Comparison of ENCODE assay signal across 8 cellular contexts in genomic region chr17:7884581-7885356, GRCh38. TPM values are rescaled to one million over a fixed set of nuclear protein-coding genes. Genes with fewer than 3 reads are reported as not detected.
DNase-seq lines count a peak whose midpoint lies in the region; ATAC-seq and TF ChIP-seq lines count a peak whose summit lies in the region.

No MANE protein-coding gene starts in this region.

- no peak for TF ChIP-seq CTCF in WI38 (IDR thresholded peaks at IDR 0.05; ENCODE audit: low read depth, low read length)
- no peak for TF ChIP-seq CTCF in colonic mucosa (IDR thresholded peaks at IDR 0.05)
- TF ChIP-seq CTCF in upper lobe of left lung (IDR thresholded peaks at IDR 0.05), result no peak

- H3K27ac ChIP-seq in colonic mucosa (peak overlapping the region; percentile 99), upper lobe of left lung (peak overlapping the region; percentile 89 to 96 (median 92))

- ATAC-seq in naive B cell (ENCODE audit: low read depth in 2 of 2) (peak in 1 of 2 donors; percentile 6), upper lobe of left lung (ENCODE audit: low FRiP score in 2 of 2) (no peak), GM18867 (IDR thresholded peaks at IDR 0.05; ENCODE audit: unreplicated experiment) (no peak)

- H3K9me3 Mint-ChIP-seq in naive B cell, result no peaks in the 10 kb centered on the region

- no peaks in the 10 kb centered on the region for H3K27me3 Mint-ChIP-seq in naive B cell

- peaks cover 21% of the 10 kb centered on the region for H3K4me1 ChIP-seq in colonic mucosa
- peaks cover 52 to 65% (median 57%) of the 10 kb centered on the region in 4 donors for H3K4me1 ChIP-seq in upper lobe of left lung

- H3K9me3 ChIP-seq in colonic mucosa, result no peaks in the 10 kb centered on the region
- no peaks in the 10 kb centered on the region for H3K9me3 ChIP-seq in upper lobe of left lung

- POLR2A ChIA-PET in HEK293T (lab: Yijun Ruan, JAX), result interaction anchor here (1.7 kb wide), 1 partner anchor 15 kb away, joined by 8 read pairs; no protein-coding TSS in a partner anchor

- WGBS in upper lobe of left lung, 2 donors, result 0 to 1% methylated on average over 6 to 43 of the region's 99 CpGs

- H3K27me3 ChIP-seq in colonic mucosa, result no peaks in the 10 kb centered on the region
- no peaks in the 10 kb centered on the region for H3K27me3 ChIP-seq in upper lobe of left lung

- DNase-seq in SIG-M5 treated with dmso at 0.1 percent for 504 hours (lab: John Stamatoyannopoulos, UW; ENCODE audit: unreplicated experiment) (peak; percentile 6), SIG-M5 (lab: John Stamatoyannopoulos, UW) (no peak), colonic mucosa (no peak), naive B cell (peak; percentile 31), upper lobe of left lung (peak in 1 of 2 donors; percentile 90), HEK293T (ENCODE audit: extremely low spot score) (no peak)

- H3K4me3 ChIP-seq in WI38 (ENCODE audit: low read depth, low read length), result peak overlapping the region; percentile 80
- peak overlapping the region; percentile 86 for H3K4me3 ChIP-seq in colonic mucosa
- H3K4me3 ChIP-seq in upper lobe of left lung, result peak overlapping the region; percentile 50 to 96 (median 73)

- intact Hi-C loops in colonic mucosa (cut with DNase I), result no loop called here

- TF ChIP-seq EP300 in upper lobe of left lung (IDR thresholded peaks at IDR 0.05), result no peak

- peak overlapping the region in 1 of 2 donors; percentile 74 for H3K9ac ChIP-seq in colonic mucosa (ENCODE audit: low read depth in 2 of 2, low read length in 2 of 2)

- H3K27ac Mint-ChIP-seq in naive B cell, result peak overlapping the region in 3 of 6 donors; percentile 25 to 70 (median 61)

- peaks cover 0 to 6% (median 0%) of the 10 kb centered on the region in 3 donors for H3K4me1 Mint-ChIP-seq in naive B cell

- H3K36me3 ChIP-seq in colonic mucosa (no peaks in the 10 kb centered on the region), upper lobe of left lung (peaks cover 0 to 15% (median 2%) of the 10 kb centered on the region in 4 donors)

- H3K36me3 Mint-ChIP-seq in naive B cell, result no peaks in the 10 kb centered on the region

- peak overlapping the region in 7 of 8 donors; percentile 59 to 93 (median 73) for H3K4me3 Mint-ChIP-seq in naive B cell

- TF ChIP-seq POLR2A in upper lobe of left lung (IDR thresholded peaks at IDR 0.05), result no peak

- CTCF ChIA-PET in HEK293T (lab: Yijun Ruan, JAX), result no interaction called here

TF ChIP-seq in HEK293T, 16 proteins besides CTCF, POLR2A, EP300 and RAD21:
- TF ChIP-seq SP1 (IDR thresholded peaks at IDR 0.05) (no peak), CTBP1 (IDR thresholded peaks at IDR 0.05; ENCODE audit: borderline replicate concordance) (no peak), TARDBP (IDR thresholded peaks at IDR 0.05) (no peak), SUZ12 (IDR thresholded peaks at IDR 0.05) (no peak), ELF4 (IDR thresholded peaks at IDR 0.05) (no peak), BHLHE40 (IDR thresholded peaks at IDR 0.05; ENCODE audit: borderline replicate concordance) (no peak), L3MBTL2 (conservative IDR thresholded peaks at IDR 0.05) (no peak), FOXA1 (IDR thresholded peaks at IDR 0.05) (no peak), ZNF384 (IDR thresholded peaks at IDR 0.05) (no peak), HDGF (IDR thresholded peaks at IDR 0.05; ENCODE audit: borderline replicate concordance) (no peak), ARNT (IDR thresholded peaks at IDR 0.05) (no peak), FOXM1 (IDR thresholded peaks at IDR 0.05; ENCODE audit: borderline replicate concordance) (no peak), FOXK2 (IDR thresholded peaks at IDR 0.05) (no peak), LEF1 (IDR thresholded peaks at IDR 0.05; ENCODE audit: borderline replicate concordance) (no peak), NFRKB (IDR thresholded peaks at IDR 0.05) (no peak), PKNOX1 (IDR thresholded peaks at IDR 0.05) (no peak)

RNA-seq across cellular contexts. Expression of gene CHD3, which starts 3.8 kb away (rescaled TPM):
- total RNA-seq in colonic mucosa, result 100 to 1,000 TPM in 1 of 2 donors, 10 to 100 TPM in 1; 56.3 to 108 TPM
- 1 to 10 TPM in 5 of 6 donors, under 1 TPM in 1; 0.06 to 8.0 (median 3.4) TPM for polyA plus RNA-seq in naive B cell (ENCODE audit: low read depth in 6 of 6)
- total RNA-seq in upper lobe of left lung, result 100 to 1,000 TPM in 2 of 6 donors, 10 to 100 TPM in 4; 68.1 to 183 (median 91.3) TPM

RNA-seq across cellular contexts. Expression of gene CYB5D1, which starts 27.0 kb away (rescaled TPM):
- total RNA-seq in colonic mucosa (10 to 100 TPM in 1 of 2 donors, 1 to 10 TPM in 1; 9.4 to 18.2 TPM), upper lobe of left lung (10 to 100 TPM in 2 of 6 donors, 1 to 10 TPM in 4; 5.2 to 12.4 (median 7.3) TPM)
- 1 to 10 TPM; 3.4 to 5.2 (median 3.7) TPM for polyA plus RNA-seq in naive B cell (ENCODE audit: low read depth in 6 of 6)

RNA-seq across cellular contexts. Expression of gene NAA38, which starts 27.4 kb away (rescaled TPM):
- total RNA-seq in colonic mucosa (100 to 1,000 TPM in 1 of 2 donors, 10 to 100 TPM in 1; 59.5 to 133 TPM), upper lobe of left lung (100 to 1,000 TPM in 2 of 6 donors, 10 to 100 TPM in 4; 50.0 to 111 (median 75.5) TPM)
- polyA plus RNA-seq in naive B cell (ENCODE audit: low read depth in 6 of 6), result 100 to 1,000 TPM; 121 to 158 (median 136) TPM

RNA-seq across cellular contexts. Expression of gene TMEM88, which starts 29.9 kb away (rescaled TPM):
- 1 to 10 TPM; 2.5 to 2.7 TPM for total RNA-seq in colonic mucosa
- polyA plus RNA-seq in naive B cell (ENCODE audit: low read depth in 6 of 6), result under 1 TPM in 1 of 6 donors, not detected in 5; 0.68 TPM
- 10 to 100 TPM in 2 of 6 donors, 1 to 10 TPM in 3, not detected in 1; 1.6 to 16.1 (median 9.3) TPM for total RNA-seq in upper lobe of left lung

RNA-seq across cellular contexts. Expression of gene RNF227, which starts 31.3 kb away (rescaled TPM):
- 1 to 10 TPM; 2.8 to 3.0 TPM for total RNA-seq in colonic mucosa
- polyA plus RNA-seq in naive B cell (ENCODE audit: low read depth in 6 of 6), result 1 to 10 TPM in 5 of 6 donors, under 1 TPM in 1; 0.60 to 5.2 (median 2.9) TPM
- total RNA-seq in upper lobe of left lung, result 10 to 100 TPM in 1 of 6 donors, 1 to 10 TPM in 5; 5.5 to 24.5 (median 6.3) TPM

Comparison
In these comparisons a context has a peak if more than half of its experiments do, and no peak if none do; other contexts are left out.
1. DNase-seq: peak in SIG-M5 treated with dmso at 0.1 percent for 504 hours (single experiment) and naive B cell (single experiment); none in SIG-M5 (single experiment), colonic mucosa (single experiment) and HEK293T (single experiment).
2. Peak in every context shown above with its lines, with median percentiles within 50 percentile points of each other: H3K4me3 ChIP-seq.